ENCODE assay signal across 17 cellular contexts in genomic region chr11:44926036-44926435, GRCh38.
"Had no signal": no experiment of that assay in that cellular context is flagged by ENCODE, and none has a peak within 500 bp of the region (broad histone marks: within the 10 kb centered on the region; RNA-seq: fewer than 3 reads in every experiment).

No MANE protein-coding gene starts in this region.

- H3K36me3 ChIP-seq: brain microvascular endothelial cell, left lung, spleen, thyroid gland, upper lobe of right lung, WERI-Rb-1 had no signal

- H3K4me1 Mint-ChIP-seq: immature natural killer cell had no signal

- H3K27ac Mint-ChIP-seq: activated naive CD4-positive, alpha-beta T cell treated with anti-CD3 and anti-CD28 coated beads, Interleukin-2, amount 50 U/mL, for 72 hours; immature natural killer cell had no signal

- DNase-seq: activated T-cell treated with anti-CD3 and anti-CD28 coated beads, Interleukin-2, amount 50 U/mL, for 1 hour; aorta; brain microvascular endothelial cell; central memory CD4-positive, alpha-beta T cell; effector memory CD4-positive, alpha-beta T cell; glutamatergic neuron; immature natural killer cell; left lung; naive thymus-derived CD8-positive, alpha-beta T cell; spleen; stimulated activated CD4-positive, alpha-beta T cell treated with anti-CD3 and anti-CD28 coated beads, Interleukin-4, amount 100 ng/mL, for 1 hour; stimulated activated naive CD8-positive, alpha-beta T cell treated with anti-CD3 and anti-CD28 coated beads, Interleukin-15, Interleukin-2, amounts not matched to agents 100 U/mL and 50 U/mL, for 24 hours; thyroid gland; upper lobe of right lung; WERI-Rb-1 had no signal

- H3K4me1 ChIP-seq: left lung, thyroid gland, upper lobe of right lung had no signal

- H3K4me3 Mint-ChIP-seq: immature natural killer cell; naive thymus-derived CD8-positive, alpha-beta T cell had no signal

- ATAC-seq: left lung; naive thymus-derived CD8-positive, alpha-beta T cell; stimulated activated naive CD8-positive, alpha-beta T cell treated with anti-CD3 and anti-CD28 coated beads, Interleukin-15, Interleukin-2, amounts not matched to agents 100 U/mL and 50 U/mL, for 24 hours; upper lobe of right lung had no signal

- H3K9me3 Mint-ChIP-seq: activated naive CD4-positive, alpha-beta T cell treated with anti-CD3 and anti-CD28 coated beads, Interleukin-2, amount 50 U/mL, for 72 hours; immature natural killer cell; naive thymus-derived CD8-positive, alpha-beta T cell had no signal

- H3K4me3 ChIP-seq: hepatocyte, left lung, spleen, thyroid gland, upper lobe of right lung had no signal

- H3K36me3 Mint-ChIP-seq: immature natural killer cell had no signal

- H3K9me3 ChIP-seq: left lung, spleen, thyroid gland, upper lobe of right lung had no signal

- H3K27ac ChIP-seq: brain microvascular endothelial cell, hepatocyte, left lung, spleen, thyroid gland, upper lobe of right lung, WERI-Rb-1 had no signal

- H3K27me3 ChIP-seq: hepatocyte, left lung, spleen, thyroid gland, upper lobe of right lung had no signal
